33 cellular contexts compared by ENCODE assay signal in genomic region chr3:36178018-36178417, GRCh38.
"Had no signal": no experiment of that assay in that cellular context is flagged by ENCODE, and none has a peak within 500 bp of the region (broad histone marks: within the 10 kb centered on the region; RNA-seq: fewer than 3 reads in every experiment).

No MANE protein-coding gene starts in this region.

- H3K27ac ChIP-seq: brain microvascular endothelial cell, Peyer's patch, SJSA1, VCaP had no signal

- DNase-seq: activated B cell treated with CpG ODN at 0.5 μM for 24 hours; activated CD4-positive, alpha-beta memory T cell treated with anti-CD3 and anti-CD28 coated beads for 36 hours; activated CD4-positive, alpha-beta T cell treated with anti-CD3 and anti-CD28 coated beads for 4 hours; activated CD4-positive, alpha-beta T cell treated with anti-CD3 and anti-CD28 coated beads, Interleukin-2, amount 50 U/mL, for 1 hour; activated CD4-positive, CD25-positive, alpha-beta regulatory T cell treated with anti-CD3 and anti-CD28 coated beads, Interleukin-2, amount 50 U/mL, for 72 hours; activated CD8-positive, alpha-beta memory T cell treated with anti-CD3 and anti-CD28 coated beads, Interleukin-2, amount 50 U/mL, for 4 hours; activated gamma-delta T cell treated with Interleukin-2 at 50 U/mL for 16 hours; activated naive CD4-positive, alpha-beta T cell treated with anti-CD3 and anti-CD28 coated beads for 36 hours; activated T-cell treated with anti-CD3 and anti-CD28 coated beads for 4 hours; activated T-cell treated with anti-CD3 and anti-CD28 coated beads, Interleukin-2, amount 50 U/mL, for 4 hours; brain microvascular endothelial cell; NCI-H1092 treated with DMSO at 0.1 percent for 48 hours; NCI-H1417; NCI-H146; NCI-H187; NCI-H2029 treated with DMSO at 0.1 percent for 48 hours; NCI-H2107; NCI-H2171; NCI-H510A; NCI-H526; NCI-H748 treated with DMSO at 0.1 percent for 48 hours; NK-92 treated with Interleukin-12 subunit alpha and Interleukin-12 subunit beta, amount 100 ng/mL, for 24 hours; PC-3; Peyer's patch; RPMI8226; SHP77 treated with DMSO at 0.1 percent for 48 hours; SW 1271; T-helper 1 cell; T-helper 2 cell; T-helper 9 cell had no signal

- H3K36me3 ChIP-seq: brain microvascular endothelial cell, Peyer's patch, SJSA1 had no signal

- H3K4me3 ChIP-seq: Peyer's patch, SJSA1 had no signal

- H3K4me1 ChIP-seq: Peyer's patch, SJSA1 had no signal

- ATAC-seq: activated naive CD4-positive, alpha-beta T cell treated with anti-CD3 and anti-CD28 coated beads, Interleukin-2, amount 50 U/mL, for 72 hours; activated T-cell treated with anti-CD3 and anti-CD28 coated beads, Interleukin-2, amount 50 U/mL, for 4 hours; PC-3 had no signal

- H3K9me3 ChIP-seq: Peyer's patch, SJSA1 had no signal

- H3K27me3 ChIP-seq: brain microvascular endothelial cell, Peyer's patch, SJSA1 had no signal
